In genomic region chr19:46608581-46609345, GRCh38 we compare ENCODE assay signal across 10 cellular contexts. TPM values are rescaled to one million over a fixed set of nuclear protein-coding genes. Genes with fewer than 3 reads are reported as not detected.
DNase-seq lines count a peak whose midpoint lies in the region; ATAC-seq and TF ChIP-seq lines count a peak whose summit lies in the region.
"Had no signal": no experiment of that assay in that cellular context is flagged by ENCODE, and none has a peak within 500 bp of the region (broad histone marks: within the 10 kb centered on the region; RNA-seq: fewer than 3 reads in every experiment).

No MANE protein-coding gene starts in this region.

- intact Hi-C loops in lower lobe of right lung (cut with DNase I): loop anchor here (10.0 kb wide), 1 partner anchor 56 kb away; the partner anchor contains the start of gene DACT3

- no peak overlapping the region for H3K4me3 Mint-ChIP-seq in T-helper 2 cell treated with Interferon-gamma antibody and Interleukin-4, amounts not matched to agents 5 μg/mL and 100 μg/mL, for 36 hours
- no peak overlapping the region for H3K4me3 Mint-ChIP-seq in activated naive CD8-positive, alpha-beta T cell treated with anti-CD3 and anti-CD28 coated beads for 36 hours

- peaks cover 52% of the 10 kb centered on the region for H3K36me3 Mint-ChIP-seq in T-helper 2 cell treated with Interferon-gamma antibody and Interleukin-4, amounts not matched to agents 5 μg/mL and 100 μg/mL, for 36 hours (ENCODE audit: low read depth)
- H3K36me3 Mint-ChIP-seq in activated naive CD8-positive, alpha-beta T cell treated with anti-CD3 and anti-CD28 coated beads for 36 hours: peaks cover 49% of the 10 kb centered on the region

- H3K27ac Mint-ChIP-seq in T-helper 2 cell treated with Interferon-gamma antibody and Interleukin-4, amounts not matched to agents 5 μg/mL and 100 μg/mL, for 36 hours: peak overlapping the region; percentile 35
- H3K27ac Mint-ChIP-seq in activated naive CD8-positive, alpha-beta T cell treated with anti-CD3 and anti-CD28 coated beads for 36 hours: peak overlapping the region; percentile 18

- DNase-seq in T-helper 2 cell treated with Interferon-gamma antibody and Interleukin-4, amounts not matched to agents 5 μg/mL and 100 μg/mL, for 36 hours (ENCODE audit: low spot score): no peak
- DNase-seq in T-helper 2 cell: no peak
- no peak for DNase-seq in activated naive CD8-positive, alpha-beta T cell treated with anti-CD3 and anti-CD28 coated beads for 36 hours
- peak; percentile 43 for DNase-seq in lower lobe of right lung
- no peak for DNase-seq in DMS 273 (lab: John Stamatoyannopoulos, UW; ENCODE audit: unreplicated experiment)
- DNase-seq: 8988T, NCI-H1436, NCI-H526 treated with DMSO at 0.1 percent for 48 hours had no signal

- no peaks in the 10 kb centered on the region for H3K9me3 ChIP-seq in lower lobe of right lung
- H3K9me3 ChIP-seq: thoracic aorta had no signal

- H3K27ac ChIP-seq in lower lobe of right lung: no peak overlapping the region
- H3K27ac ChIP-seq: thoracic aorta had no signal

- H3K4me3 ChIP-seq in lower lobe of right lung: no peak overlapping the region
- H3K4me3 ChIP-seq: thoracic aorta had no signal

- ATAC-seq in lower lobe of right lung: no peak
- ATAC-seq in HG03571 (IDR thresholded peaks at IDR 0.05; ENCODE audit: unreplicated experiment): no peak

- peaks cover 55% of the 10 kb centered on the region for H3K36me3 ChIP-seq in lower lobe of right lung

- no peak for TF ChIP-seq CTCF in lower lobe of right lung (IDR thresholded peaks at IDR 0.05)

- H3K27me3 ChIP-seq in lower lobe of right lung (ENCODE audit: low read depth): no peaks in the 10 kb centered on the region

- no peaks in the 10 kb centered on the region for H3K27me3 Mint-ChIP-seq in T-helper 2 cell treated with Interferon-gamma antibody and Interleukin-4, amounts not matched to agents 5 μg/mL and 100 μg/mL, for 36 hours (ENCODE audit: low read depth)
- H3K27me3 Mint-ChIP-seq in activated naive CD8-positive, alpha-beta T cell treated with anti-CD3 and anti-CD28 coated beads for 36 hours: no peaks in the 10 kb centered on the region

- no peaks in the 10 kb centered on the region for H3K9me3 Mint-ChIP-seq in T-helper 2 cell treated with Interferon-gamma antibody and Interleukin-4, amounts not matched to agents 5 μg/mL and 100 μg/mL, for 36 hours
- H3K9me3 Mint-ChIP-seq in activated naive CD8-positive, alpha-beta T cell treated with anti-CD3 and anti-CD28 coated beads for 36 hours: no peaks in the 10 kb centered on the region

- H3K4me1 Mint-ChIP-seq in T-helper 2 cell treated with Interferon-gamma antibody and Interleukin-4, amounts not matched to agents 5 μg/mL and 100 μg/mL, for 36 hours (ENCODE audit: low read depth): peaks cover 38% of the 10 kb centered on the region
- H3K4me1 Mint-ChIP-seq in activated naive CD8-positive, alpha-beta T cell treated with anti-CD3 and anti-CD28 coated beads for 36 hours: peaks cover 59% of the 10 kb centered on the region

- peaks cover 20% of the 10 kb centered on the region for H3K4me1 ChIP-seq in lower lobe of right lung

RNA-seq across cellular contexts. Expression of gene CALM3, which starts 7.6 kb away (rescaled TPM):
- 100 to 1,000 TPM; 567 TPM for total RNA-seq in activated naive CD8-positive, alpha-beta T cell treated with anti-CD3 and anti-CD28 coated beads for 36 hours
- total RNA-seq in lower lobe of right lung: 155 TPM

RNA-seq across cellular contexts. Expression of gene PTGIR, which starts 16.1 kb away (rescaled TPM):
- total RNA-seq in activated naive CD8-positive, alpha-beta T cell treated with anti-CD3 and anti-CD28 coated beads for 36 hours: 10 to 100 TPM; 43.9 to 46.7 TPM
- total RNA-seq in lower lobe of right lung: 6.9 TPM

RNA-seq across cellular contexts. Expression of gene GNG8, which starts 27.2 kb away (rescaled TPM):
- 10 to 100 TPM; 20.4 to 21.3 TPM for total RNA-seq in activated naive CD8-positive, alpha-beta T cell treated with anti-CD3 and anti-CD28 coated beads for 36 hours
- total RNA-seq in lower lobe of right lung: not detected
- total RNA-seq: thoracic aorta had no signal

RNA-seq across cellular contexts. Expression of gene DACT3, which starts 52.2 kb away (rescaled TPM):
- 1 to 10 TPM; 3.7 to 3.9 TPM for total RNA-seq in activated naive CD8-positive, alpha-beta T cell treated with anti-CD3 and anti-CD28 coated beads for 36 hours
- total RNA-seq in lower lobe of right lung: 4.9 TPM

Comparison
In these comparisons a context has a peak if more than half of its experiments do, and no peak if none do; other contexts are left out.
1. RNA of gene GNG8, which starts 27.2 kb away (total RNA-seq): 20.4 to 21.3 TPM in activated naive CD8-positive, alpha-beta T cell treated with anti-CD3 and anti-CD28 coated beads for 36 hours; not detected in lower lobe of right lung (single experiment); every median in the first group is over 10 times any median in the second.